In genomic region chr12:126354633-126355032, GRCh38 we compare ENCODE assay signal across 22 cellular contexts.
"Had no signal": no experiment of that assay in that cellular context is flagged by ENCODE, and none has a peak within 500 bp of the region (broad histone marks: within the 10 kb centered on the region; RNA-seq: fewer than 3 reads in every experiment).

No MANE protein-coding gene starts in this region.

- DNase-seq: activated CD4-positive, alpha-beta T cell treated with anti-CD3 and anti-CD28 coated beads, Interleukin-2, amount 10 ng/mL, durations not matched to agents 24 days and 14 days; activated CD4-positive, alpha-beta T cell treated with anti-CD3 and anti-CD28 coated beads, Interleukin-2, amount 50 U/mL, for 4 hours; activated CD8-positive, alpha-beta T cell treated with anti-CD3 and anti-CD28 coated beads for 36 hours; activated effector memory CD4-positive, alpha-beta T cell treated with anti-CD3 and anti-CD28 coated beads, Interleukin-2, amount 50 U/mL, for 16 hours; activated naive CD4-positive, alpha-beta T cell; activated naive CD4-positive, alpha-beta T cell treated with anti-CD3 and anti-CD28 coated beads, Interleukin-2, amount 50 U/mL, for 16 hours; activated naive CD8-positive, alpha-beta T cell treated with anti-CD3 and anti-CD28 coated beads, Interleukin-2, amount 10 ng/mL, durations not matched to agents 7 days and 5 days; activated T-cell treated with anti-CD3 and anti-CD28 coated beads, Interleukin-2, amount 50 U/mL, for 1 hour; activated T-cell treated with anti-CD3 and anti-CD28 coated beads, Interleukin-2, amount 50 U/mL, for 72 hours; NCI-H1048; NCI-H1105 treated with DMSO at 0.1 percent for 48 hours; NCI-H1436 treated with DMSO at 0.1 percent for 48 hours; NCI-H2029; NCI-H345; NCI-H526; NCI-H748 treated with DMSO at 0.1 percent for 48 hours; Right ventricle myocardium superior had no signal

- H3K27me3 ChIP-seq: ascending aorta had no signal

- H3K4me3 Mint-ChIP-seq: activated CD4-positive, alpha-beta T cell treated with anti-CD3 and anti-CD28 coated beads, Interleukin-2, amount 10 ng/mL, durations not matched to agents 24 days and 14 days; activated CD8-positive, alpha-beta T cell treated with anti-CD3 and anti-CD28 coated beads for 36 hours; activated naive CD8-positive, alpha-beta T cell treated with anti-CD3 and anti-CD28 coated beads, Interleukin-2, amount 10 ng/mL, durations not matched to agents 7 days and 5 days; activated T-cell treated with anti-CD3 and anti-CD28 coated beads, Interleukin-2, amount 50 U/mL, for 72 hours; activated T-helper 17 cell treated with anti-CD3 and anti-CD28 coated beads, Interleukin-2, amount 50 U/mL, for 72 hours; T-helper 1 cell treated with Interleukin-12 subunit alpha and Interleukin-12 subunit beta and Interleukin-4 antibody, amounts not matched to agents 30 μg/mL and 1 μg/mL, for 36 hours; T-helper 2 cell treated with Interferon-gamma antibody and Interleukin-4, amounts not matched to agents 5 μg/mL and 100 μg/mL, for 36 hours had no signal

- ATAC-seq: activated CD8-positive, alpha-beta T cell treated with anti-CD3 and anti-CD28 coated beads for 36 hours; activated T-cell treated with anti-CD3 and anti-CD28 coated beads, Interleukin-2, amount 50 U/mL, for 72 hours; activated T-helper 17 cell treated with anti-CD3 and anti-CD28 coated beads, Interleukin-2, amount 50 U/mL, for 72 hours had no signal

- H3K36me3 ChIP-seq: ascending aorta had no signal

- FAIRE-seq: TTC549 had no signal

- H3K36me3 Mint-ChIP-seq: activated naive CD8-positive, alpha-beta T cell treated with anti-CD3 and anti-CD28 coated beads, Interleukin-2, amount 10 ng/mL, durations not matched to agents 7 days and 5 days had no signal

- H3K4me1 ChIP-seq: ascending aorta had no signal

- H3K4me1 Mint-ChIP-seq: activated CD4-positive, alpha-beta T cell treated with anti-CD3 and anti-CD28 coated beads, Interleukin-2, amount 10 ng/mL, durations not matched to agents 24 days and 14 days; activated naive CD8-positive, alpha-beta T cell treated with anti-CD3 and anti-CD28 coated beads, Interleukin-2, amount 10 ng/mL, durations not matched to agents 7 days and 5 days; activated T-helper 17 cell treated with anti-CD3 and anti-CD28 coated beads, Interleukin-2, amount 50 U/mL, for 72 hours had no signal

- H3K4me3 ChIP-seq: ascending aorta had no signal

- H3K27ac Mint-ChIP-seq: activated CD4-positive, alpha-beta T cell treated with anti-CD3 and anti-CD28 coated beads, Interleukin-2, amount 10 ng/mL, durations not matched to agents 24 days and 14 days; activated CD8-positive, alpha-beta T cell treated with anti-CD3 and anti-CD28 coated beads for 36 hours; activated naive CD8-positive, alpha-beta T cell treated with anti-CD3 and anti-CD28 coated beads, Interleukin-2, amount 10 ng/mL, durations not matched to agents 7 days and 5 days; activated T-cell treated with anti-CD3 and anti-CD28 coated beads, Interleukin-2, amount 50 U/mL, for 72 hours; activated T-helper 17 cell treated with anti-CD3 and anti-CD28 coated beads, Interleukin-2, amount 50 U/mL, for 72 hours; T-helper 1 cell treated with Interleukin-12 subunit alpha and Interleukin-12 subunit beta and Interleukin-4 antibody, amounts not matched to agents 30 μg/mL and 1 μg/mL, for 36 hours; T-helper 2 cell treated with Interferon-gamma antibody and Interleukin-4, amounts not matched to agents 5 μg/mL and 100 μg/mL, for 36 hours had no signal

- H3K9me3 ChIP-seq: ascending aorta had no signal

- H3K27me3 Mint-ChIP-seq: activated CD4-positive, alpha-beta T cell treated with anti-CD3 and anti-CD28 coated beads, Interleukin-2, amount 10 ng/mL, durations not matched to agents 24 days and 14 days; activated CD8-positive, alpha-beta T cell treated with anti-CD3 and anti-CD28 coated beads for 36 hours; activated naive CD8-positive, alpha-beta T cell treated with anti-CD3 and anti-CD28 coated beads, Interleukin-2, amount 10 ng/mL, durations not matched to agents 7 days and 5 days; activated T-helper 17 cell treated with anti-CD3 and anti-CD28 coated beads, Interleukin-2, amount 50 U/mL, for 72 hours had no signal

- H3K27ac ChIP-seq: ascending aorta had no signal
